In the genomic region with DNA sequence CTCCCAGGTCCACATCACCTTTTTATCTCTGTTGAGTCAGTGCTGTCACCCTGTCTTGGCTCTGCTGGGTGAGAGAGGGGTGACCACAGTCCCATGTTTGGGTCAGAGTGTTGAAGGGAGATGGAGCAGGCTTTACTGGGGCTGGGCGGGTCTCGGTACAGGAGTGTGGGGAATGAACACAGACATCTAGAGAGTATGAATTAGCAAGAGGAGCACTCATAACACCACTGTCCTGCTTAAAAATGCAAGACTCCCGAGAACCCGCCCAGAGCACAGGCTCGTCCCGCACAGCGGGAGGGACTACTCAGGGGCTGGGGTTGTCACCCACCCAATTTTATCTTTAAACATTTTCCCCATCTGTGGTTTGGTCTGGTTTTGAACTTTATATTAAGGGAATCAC, we compare ENCODE assay signal across 29 cellular contexts.
"Had no signal": no experiment of that assay in that cellular context is flagged by ENCODE, and none has a peak within 500 bp of the region (broad histone marks: within the 10 kb centered on the region; RNA-seq: fewer than 3 reads in every experiment).

No MANE protein-coding gene starts in this region.

- H3K27me3 ChIP-seq: testis, thyroid gland, upper lobe of left lung, uterus, vagina had no signal

- H3K9me3 Mint-ChIP-seq: stimulated activated effector memory CD8-positive, alpha-beta T cell treated with anti-CD3 and anti-CD28 coated beads, Interleukin-12 subunit alpha, Interleukin-12 subunit beta, amount 100 ng/mL, for 72 hours had no signal

- ATAC-seq: stimulated activated effector memory CD8-positive, alpha-beta T cell treated with anti-CD3 and anti-CD28 coated beads, Interleukin-12 subunit alpha, Interleukin-12 subunit beta, amount 100 ng/mL, for 72 hours; stimulated activated memory B cell treated with anti-CD40 and anti-IgM and Interleukin-4, amounts not matched to agents 10 μg/mL and 1 μg/mL and 100 μg/mL, for 72 hours; stimulated activated naive B cell treated with anti-CD40 and anti-IgM and Interleukin-4, amounts not matched to agents 10 μg/mL and 1 μg/mL and 100 μg/mL, for 72 hours; stimulated activated naive CD8-positive, alpha-beta T cell treated with anti-CD3 and anti-CD28 coated beads, Interleukin-15, amount 100 ng/mL, for 72 hours; stimulated activated naive CD8-positive, alpha-beta T cell treated with anti-CD3 and anti-CD28 coated beads, Interleukin-15, Interleukin-2, amounts not matched to agents 100 U/mL and 50 U/mL, for 24 hours; upper lobe of right lung had no signal

- H3K4me1 ChIP-seq: stomach, testis, thyroid gland, tibial artery, tibial nerve, upper lobe of left lung, upper lobe of right lung, uterus, vagina had no signal

- H3K4me3 ChIP-seq: stomach, suprapubic skin, testis, thoracic aorta, thyroid gland, tibial artery, tibial nerve, transverse colon, upper lobe of left lung, upper lobe of right lung, uterus, vagina had no signal

- DNase-seq: stimulated activated CD4-positive, alpha-beta T cell treated with anti-CD3 and anti-CD28 coated beads, Interleukin-2, amount 100 ng/mL, for 48 hours; stimulated activated CD4-positive, alpha-beta T cell treated with anti-CD3 and anti-CD28 coated beads, Interleukin-4, amount 100 ng/mL, for 1 hour; stimulated activated CD4-positive, alpha-beta T cell treated with anti-CD3 and anti-CD28 coated beads, Interleukin-4, amount 100 ng/mL, for 24 hours; stimulated activated CD4-positive, alpha-beta T cell treated with anti-CD3 and anti-CD28 coated beads, Interleukin-4, amount 100 ng/mL, for 4 hours; stimulated activated CD8-positive, alpha-beta memory T cell treated with anti-CD3 and anti-CD28 coated beads, Interleukin-4, amount 100 ng/mL, for 48 hours; stimulated activated naive B cell treated with anti-CD40 and anti-IgM and Interleukin-4, amounts not matched to agents 10 μg/mL and 1 μg/mL and 100 μg/mL, for 72 hours; stimulated activated naive CD4-positive, alpha-beta T cell; stimulated activated naive CD4-positive, alpha-beta T cell treated with Interleukin-2 at 50 U/mL for 16 hours; stimulated activated naive CD8-positive, alpha-beta T cell treated with anti-CD3 and anti-CD28 coated beads, Interleukin-15, amount 100 ng/mL, for 72 hours; stimulated activated naive CD8-positive, alpha-beta T cell treated with anti-CD3 and anti-CD28 coated beads, Interleukin-15, Interleukin-2, amounts not matched to agents 100 U/mL and 50 U/mL, for 24 hours; stomach; substantia nigra; testis; thyroid gland; tibial artery; transverse colon; trophoblast cell; upper lobe of left lung; upper lobe of right lung; uterus had no signal

- H3K27ac ChIP-seq: stomach, suprapubic skin, testis, thoracic aorta, thyroid gland, tibial artery, tibial nerve, transverse colon, upper lobe of left lung, upper lobe of right lung, uterus, vagina had no signal

- H3K36me3 ChIP-seq: stomach, suprapubic skin, thoracic aorta, thyroid gland, tibial artery, tibial nerve, transverse colon, upper lobe of left lung, upper lobe of right lung, uterus, vagina had no signal

- H3K9me3 ChIP-seq: suprapubic skin, testis, thoracic aorta, thyroid gland, transverse colon, upper lobe of left lung, upper lobe of right lung, uterus, vagina had no signal

- H3K36me3 Mint-ChIP-seq: stimulated activated effector memory CD8-positive, alpha-beta T cell treated with anti-CD3 and anti-CD28 coated beads, Interleukin-12 subunit alpha, Interleukin-12 subunit beta, amount 100 ng/mL, for 72 hours; stimulated activated memory B cell treated with anti-CD40 and anti-IgM and Interleukin-4, amounts not matched to agents 10 μg/mL and 1 μg/mL and 100 μg/mL, for 72 hours; stimulated activated naive B cell treated with anti-CD40 and anti-IgM and Interleukin-4, amounts not matched to agents 10 μg/mL and 1 μg/mL and 100 μg/mL, for 72 hours; type B pancreatic cell had no signal

- H3K4me3 Mint-ChIP-seq: stimulated activated effector memory CD8-positive, alpha-beta T cell treated with anti-CD3 and anti-CD28 coated beads, Interleukin-12 subunit alpha, Interleukin-12 subunit beta, amount 100 ng/mL, for 72 hours; stimulated activated memory B cell treated with anti-CD40 and anti-IgM and Interleukin-4, amounts not matched to agents 10 μg/mL and 1 μg/mL and 100 μg/mL, for 72 hours; stimulated activated naive B cell treated with anti-CD40 and anti-IgM and Interleukin-4, amounts not matched to agents 10 μg/mL and 1 μg/mL and 100 μg/mL, for 72 hours; stimulated activated naive CD8-positive, alpha-beta T cell treated with anti-CD3 and anti-CD28 coated beads, Interleukin-15, amount 100 ng/mL, for 72 hours; stimulated activated naive CD8-positive, alpha-beta T cell treated with anti-CD3 and anti-CD28 coated beads, Interleukin-15, Interleukin-2, amounts not matched to agents 100 ng/mL and 50 ng/mL, for 24 hours; type B pancreatic cell had no signal

- H3K4me1 Mint-ChIP-seq: stimulated activated effector memory CD8-positive, alpha-beta T cell treated with anti-CD3 and anti-CD28 coated beads, Interleukin-12 subunit alpha, Interleukin-12 subunit beta, amount 100 ng/mL, for 72 hours; stimulated activated memory B cell treated with anti-CD40 and anti-IgM and Interleukin-4, amounts not matched to agents 10 μg/mL and 1 μg/mL and 100 μg/mL, for 72 hours had no signal

- H3K27ac Mint-ChIP-seq: stimulated activated effector memory CD8-positive, alpha-beta T cell treated with anti-CD3 and anti-CD28 coated beads, Interleukin-12 subunit alpha, Interleukin-12 subunit beta, amount 100 ng/mL, for 72 hours; stimulated activated memory B cell treated with anti-CD40 and anti-IgM and Interleukin-4, amounts not matched to agents 10 μg/mL and 1 μg/mL and 100 μg/mL, for 72 hours; stimulated activated naive B cell treated with anti-CD40 and anti-IgM and Interleukin-4, amounts not matched to agents 10 μg/mL and 1 μg/mL and 100 μg/mL, for 72 hours; stimulated activated naive CD8-positive, alpha-beta T cell treated with anti-CD3 and anti-CD28 coated beads, Interleukin-15, amount 100 ng/mL, for 72 hours; stimulated activated naive CD8-positive, alpha-beta T cell treated with anti-CD3 and anti-CD28 coated beads, Interleukin-15, Interleukin-2, amounts not matched to agents 100 ng/mL and 50 ng/mL, for 24 hours; type B pancreatic cell had no signal

- FAIRE-seq: urothelium cell line had no signal
